8 cellular contexts compared by ENCODE assay signal in genomic region chr4:337932-338758, GRCh38. TPM values are rescaled to one million over a fixed set of nuclear protein-coding genes. Genes with fewer than 3 reads are reported as not detected.
DNase-seq lines count a peak whose midpoint lies in the region; ATAC-seq and TF ChIP-seq lines count a peak whose summit lies in the region.

No MANE protein-coding gene starts in this region.

- no peaks in the 10 kb centered on the region for H3K27me3 Mint-ChIP-seq in activated T-helper 17 cell treated with anti-CD3 and anti-CD28 coated beads, Interleukin-2, amount 50 U/mL, for 72 hours

- H3K4me1 ChIP-seq in vagina, result peaks cover 21% of the 10 kb centered on the region

- H3K27ac ChIP-seq in vagina, result peak overlapping the region; percentile 92

- no peaks in the 10 kb centered on the region for H3K9me3 ChIP-seq in vagina

- intact Hi-C loops in head of caudate nucleus (cut with DNase I) (loop anchor here (5.0 kb wide), 1 partner anchor 96 kb away; no protein-coding TSS in a partner anchor), posterior vena cava (cut with DNase I) (no loop called here), vagina (cut with DNase I) (no loop called here)

- H3K4me3 Mint-ChIP-seq in activated T-helper 17 cell treated with anti-CD3 and anti-CD28 coated beads, Interleukin-2, amount 50 U/mL, for 72 hours, result peak overlapping the region; percentile 98

- H3K4me3 ChIP-seq in vagina, result peak overlapping the region; percentile 96 to 99

- TF ChIP-seq POLR2A in vagina (IDR thresholded peaks at IDR 0.05), result no peak

- H3K27ac Mint-ChIP-seq in activated T-helper 17 cell treated with anti-CD3 and anti-CD28 coated beads, Interleukin-2, amount 50 U/mL, for 72 hours, result peak overlapping the region; percentile 99

- DNase-seq in D341Med (ENCODE audit: low spot score) (peak; percentile 70), NAMALWA (ENCODE audit: low spot score) (peak; percentile 18), head of caudate nucleus (peak; percentile 30 to 89 (median 68)), posterior vena cava (ENCODE audit: low spot score) (peak; percentile 85), vagina (ENCODE audit: extremely low spot score in 2 of 2) (no peak), NCI-H2081 (lab: John Stamatoyannopoulos, UW) (no peak)

- no peak for TF ChIP-seq CTCF in vagina (IDR thresholded peaks at IDR 0.05)

- H3K27me3 ChIP-seq in vagina, result no peaks in the 10 kb centered on the region

- peaks cover 63% of the 10 kb centered on the region for H3K36me3 Mint-ChIP-seq in activated T-helper 17 cell treated with anti-CD3 and anti-CD28 coated beads, Interleukin-2, amount 50 U/mL, for 72 hours (ENCODE audit: low read depth)

- H3K4me1 Mint-ChIP-seq in activated T-helper 17 cell treated with anti-CD3 and anti-CD28 coated beads, Interleukin-2, amount 50 U/mL, for 72 hours, result peaks cover 19% of the 10 kb centered on the region

- peak; percentile 32 for ATAC-seq in GM21529 (IDR thresholded peaks at IDR 0.05; ENCODE audit: unreplicated experiment)
- peak; percentile 42 for ATAC-seq in activated T-helper 17 cell treated with anti-CD3 and anti-CD28 coated beads, Interleukin-2, amount 50 U/mL, for 72 hours (replicated peaks)

- peaks cover 14% of the 10 kb centered on the region for H3K9me3 Mint-ChIP-seq in activated T-helper 17 cell treated with anti-CD3 and anti-CD28 coated beads, Interleukin-2, amount 50 U/mL, for 72 hours

- peaks cover 0 to 6% of the 10 kb centered on the region in 2 donors for H3K36me3 ChIP-seq in vagina

RNA-seq across cellular contexts. Expression of gene ZNF141, which starts 0.5 kb away (rescaled TPM):
- total RNA-seq in activated T-helper 17 cell treated with anti-CD3 and anti-CD28 coated beads, Interleukin-2, amount 50 U/mL, for 72 hours, result 10 to 100 TPM; 17.3 to 35.8 TPM
- total RNA-seq in posterior vena cava, result 10 to 100 TPM; 17.1 to 18.9 TPM
- total RNA-seq in vagina, result 32.2 TPM

RNA-seq across cellular contexts. Expression of gene ZNF732, which starts 32.9 kb away (rescaled TPM):
- not detected for total RNA-seq in activated T-helper 17 cell treated with anti-CD3 and anti-CD28 coated beads, Interleukin-2, amount 50 U/mL, for 72 hours
- total RNA-seq in posterior vena cava (under 1 TPM; 0.19 to 0.23 TPM), vagina (0.98 TPM)

Comparison
In these comparisons a context has a peak if more than half of its experiments do, and no peak if none do; other contexts are left out.
1. DNase-seq: peak in D341Med (single experiment), NAMALWA (single experiment), head of caudate nucleus (42 of 42) and posterior vena cava (single experiment); none in vagina (0 of 2) and NCI-H2081 (0 of 2).